8 cellular contexts compared by ENCODE assay signal in genomic region chr11:64996710-64997380, GRCh38. TPM values are rescaled to one million over a fixed set of nuclear protein-coding genes. Genes with fewer than 3 reads are reported as not detected.
A peak's percentile ranks its signal among the peaks of the same experiment; 100 is the strongest.
DNase-seq lines count a peak whose midpoint lies in the region; ATAC-seq, FAIRE-seq and TF ChIP-seq lines count a peak whose summit lies in the region.

Gene BATF2 (minus strand): TSS chr11:64996971. CDS start chr11:64996914, 57 bp downstream.

- H3K27me3 ChIP-seq in pancreas, result no peaks in the 10 kb centered on the region

- no peaks in the 10 kb centered on the region for H3K9me3 ChIP-seq in pancreas

- peaks cover 0 to under 1% (median 0%) of the 10 kb centered on the region in 3 donors for H3K36me3 ChIP-seq in pancreas

- peak within 1 kb of the TSS; percentile 55 for H3K4me3 Mint-ChIP-seq in activated naive CD8-positive, alpha-beta T cell treated with anti-CD3 and anti-CD28 coated beads, Interleukin-2, amount 50 U/mL, for 24 hours

- peaks cover 3% of the 10 kb centered on the region for H3K27me3 Mint-ChIP-seq in activated naive CD8-positive, alpha-beta T cell treated with anti-CD3 and anti-CD28 coated beads, Interleukin-2, amount 50 U/mL, for 24 hours

- peak within 1 kb of the TSS; percentile 29 to 52 (median 44) for H3K4me3 ChIP-seq in pancreas

- H3K27ac ChIP-seq in pancreas, result peak within 1 kb of the TSS; percentile 75 to 86 (median 81)

- H3K4me1 ChIP-seq in pancreas, result peaks cover 19 to 30% (median 26%) of the 10 kb centered on the region in 3 donors

- DNase-seq in NCI-H2196 (lab: John Stamatoyannopoulos, UW; ENCODE audit: unreplicated experiment) (peak; percentile 86), left cardiac atrium (peak; percentile 81), pancreas (peak; percentile 84 to 92 (median 88))
- no peak for DNase-seq in activated naive CD8-positive, alpha-beta T cell treated with anti-CD3 and anti-CD28 coated beads, Interleukin-2, amount 50 U/mL, for 24 hours

- H3K36me3 Mint-ChIP-seq in activated naive CD8-positive, alpha-beta T cell treated with anti-CD3 and anti-CD28 coated beads, Interleukin-2, amount 50 U/mL, for 24 hours (ENCODE audit: low read depth), result no peaks in the 10 kb centered on the region

- no peak for ATAC-seq in activated naive CD8-positive, alpha-beta T cell treated with anti-CD3 and anti-CD28 coated beads, Interleukin-2, amount 50 U/mL, for 24 hours
- ATAC-seq in left cardiac atrium, result peak; percentile 92
- ATAC-seq in pancreas, result peak; percentile 88 to 95 (median 94)
- ATAC-seq in GM21723 (IDR thresholded peaks at IDR 0.05; ENCODE audit: unreplicated experiment), result no peak
- no peak for ATAC-seq in GM21381 (IDR thresholded peaks at IDR 0.05; ENCODE audit: unreplicated experiment)

- WGBS in pancreas, 2 donors, result 9 to 10% methylated on average over 9 of the region's 9 CpGs

- peaks cover 17% of the 10 kb centered on the region for H3K4me1 Mint-ChIP-seq in activated naive CD8-positive, alpha-beta T cell treated with anti-CD3 and anti-CD28 coated beads, Interleukin-2, amount 50 U/mL, for 24 hours

- H3K27ac Mint-ChIP-seq in activated naive CD8-positive, alpha-beta T cell treated with anti-CD3 and anti-CD28 coated beads, Interleukin-2, amount 50 U/mL, for 24 hours, result no peak within 1 kb of the TSS

- no peaks in the 10 kb centered on the region for H3K9me3 Mint-ChIP-seq in activated naive CD8-positive, alpha-beta T cell treated with anti-CD3 and anti-CD28 coated beads, Interleukin-2, amount 50 U/mL, for 24 hours

- intact Hi-C loops in left cardiac atrium (cut with DNase I) (no loop called here), pancreas (cut with DNase I) (no loop called here)

- TF ChIP-seq CTCF in GM12874 (IDR thresholded peaks at IDR 0.05; ENCODE audit: insufficient read depth, low read depth, low read length), result peak; percentile 37; the same call in 1 of the 2 replicates
- TF ChIP-seq CTCF in pancreas (IDR thresholded peaks at IDR 0.05), result peak in 3 of 4 donors; percentile 12 to 31 (median 17)

- FAIRE-seq in A204.1 (lab: Jason Lieb, UNC) (peak; percentile 39), pancreas (lab: Jason Lieb, UNC) (no peak)

RNA-seq across cellular contexts. Expression of gene BATF2, which starts in this region (rescaled TPM):
- total RNA-seq in left cardiac atrium (1 to 10 TPM; 1.4 to 1.6 TPM), pancreas (1 to 10 TPM; 5.3 to 6.5 (median 5.7) TPM)
- 1 to 10 TPM; 4.0 to 4.8 TPM for polyA plus RNA-seq in pancreas

Comparison
In these comparisons a context has a peak if more than half of its experiments do, and no peak if none do; other contexts are left out.
1. ATAC-seq: peak in left cardiac atrium (2 of 2) and pancreas (4 of 4); none in activated naive CD8-positive, alpha-beta T cell treated with anti-CD3 and anti-CD28 coated beads, Interleukin-2, amount 50 U/mL, for 24 hours (single experiment), GM21723 (single experiment) and GM21381 (single experiment).